Comparison of ENCODE assay signal across 8 cellular contexts in the genomic region with DNA sequence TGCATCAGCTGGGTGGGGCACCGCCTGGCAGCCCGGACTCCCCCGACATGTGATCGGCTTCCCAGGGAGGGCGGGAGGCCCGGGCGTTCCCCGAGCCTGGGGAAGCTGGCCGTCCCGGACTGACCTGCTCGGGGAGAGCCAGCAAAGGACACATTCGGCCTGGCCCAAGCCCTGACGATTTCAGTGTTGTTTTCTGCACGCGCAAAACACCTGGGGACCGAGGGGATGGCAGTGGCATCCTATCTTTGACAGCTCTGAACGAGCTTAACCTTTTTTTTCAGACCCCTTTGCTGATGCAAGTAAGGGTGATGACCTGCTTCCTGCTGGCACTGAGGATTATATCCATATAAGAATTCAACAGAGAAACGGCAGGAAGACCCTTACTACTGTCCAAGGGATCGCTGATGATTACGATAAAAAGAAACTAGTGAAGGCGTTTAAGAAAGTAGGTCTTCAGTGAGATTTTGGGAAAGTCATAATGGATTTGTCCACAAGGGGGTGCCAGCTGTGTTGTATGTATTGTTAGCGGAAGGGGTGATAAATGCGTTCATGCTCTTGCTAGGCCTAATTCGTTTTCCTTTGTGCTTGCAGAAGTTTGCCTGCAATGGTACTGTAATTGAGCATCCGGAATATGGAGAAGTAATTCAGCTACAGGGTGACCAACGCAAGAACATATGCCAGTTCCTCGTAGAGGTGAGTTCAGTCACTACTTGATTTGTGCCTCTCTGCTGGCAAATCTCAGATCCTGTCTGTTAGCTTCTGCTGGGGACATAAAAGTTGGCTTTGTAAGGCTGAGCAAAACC. TPM values are rescaled to one million over a fixed set of nuclear protein-coding genes. Genes with fewer than 3 reads are reported as not detected.
DNase-seq lines count a peak whose midpoint lies in the region; ATAC-seq lines count a peak whose summit lies in the region.

No MANE protein-coding gene starts in this region.

- H3K27me3 ChIP-seq in esophagus (ENCODE audit: control insufficient read depth in 1 of 2, insufficient read depth in 2 of 2, low read length in 2 of 2) (no peaks in the 10 kb centered on the region), neuron (ENCODE audit: insufficient read depth, low read length) (no peaks in the 10 kb centered on the region)

- no peaks in the 10 kb centered on the region for H3K9me3 Mint-ChIP-seq in activated CD8-positive, alpha-beta T cell treated with anti-CD3 and anti-CD28 coated beads, Interleukin-2, amount 10 ng/mL, durations not matched to agents 7 days and 5 days (ENCODE audit: insufficient read depth)

- no peak for ATAC-seq in activated CD8-positive, alpha-beta T cell treated with anti-CD3 and anti-CD28 coated beads, Interleukin-2, amount 10 ng/mL, durations not matched to agents 7 days and 5 days
- ATAC-seq in HG03159 (IDR thresholded peaks at IDR 0.05; ENCODE audit: unreplicated experiment) = no peak

- H3K4me3 ChIP-seq in esophagus (ENCODE audit: low read depth in 1 of 2, low read length in 2 of 2) (peak overlapping the region; percentile 75 to 85), neuron (ENCODE audit: low read length) (peak overlapping the region; percentile 78)

- H3K27me3 Mint-ChIP-seq in activated CD8-positive, alpha-beta T cell treated with anti-CD3 and anti-CD28 coated beads, Interleukin-2, amount 10 ng/mL, durations not matched to agents 7 days and 5 days (ENCODE audit: low read depth) = no peaks in the 10 kb centered on the region

- H3K9me3 ChIP-seq in esophagus (ENCODE audit: control insufficient read depth in 2 of 2, insufficient read depth in 1 of 2, low read depth in 1 of 2, low read length in 1 of 2) = no peaks in the 10 kb centered on the region
- H3K9me3 ChIP-seq in neuron (ENCODE audit: low read length) = no peaks in the 10 kb centered on the region

- H3K4me1 Mint-ChIP-seq in activated CD8-positive, alpha-beta T cell treated with anti-CD3 and anti-CD28 coated beads, Interleukin-2, amount 10 ng/mL, durations not matched to agents 7 days and 5 days (ENCODE audit: low read depth) = peaks cover 31% of the 10 kb centered on the region

- CTCF ChIA-PET in activated CD8-positive, alpha-beta T cell treated with anti-CD3 and anti-CD28 coated beads, Interleukin-2, amount 10 ng/mL, durations not matched to agents 7 days and 5 days (lab: Charles Lee) = interaction anchor here (0.6 to 13.3 kb wide), 12 partner anchors 8 to 240 kb away, joined by 3 to 266 read pairs (median 4); a partner anchor contains a TSS

- H2AFZ ChIP-seq in neuron (ENCODE audit: low read depth, low read length) = no peak overlapping the region

- peak overlapping the region; percentile 98 for H3K27ac Mint-ChIP-seq in activated CD8-positive, alpha-beta T cell treated with anti-CD3 and anti-CD28 coated beads, Interleukin-2, amount 10 ng/mL, durations not matched to agents 7 days and 5 days

- H3K36me3 ChIP-seq in esophagus (ENCODE audit: control insufficient read depth in 2 of 2, insufficient read depth in 2 of 2, low read length in 1 of 2) (peaks cover 9 to 33% of the 10 kb centered on the region in 2 donors), neuron (ENCODE audit: insufficient read depth, low read length) (peaks cover 44% of the 10 kb centered on the region)

- H3K36me3 Mint-ChIP-seq in activated CD8-positive, alpha-beta T cell treated with anti-CD3 and anti-CD28 coated beads, Interleukin-2, amount 10 ng/mL, durations not matched to agents 7 days and 5 days (ENCODE audit: low read depth) = peaks cover 58% of the 10 kb centered on the region

- DNase-seq in NCI-H524 (lab: John Stamatoyannopoulos, UW) (peak; percentile 21 to 69), NCI-H524 treated with DMSO at 0.1 percent for 48 hours (lab: John Stamatoyannopoulos, UW) (no peak), NCI-H2081 treated with DMSO at 0.1 percent for 48 hours (lab: John Stamatoyannopoulos, UW) (peak; percentile 21), NCI-H2029 (lab: John Stamatoyannopoulos, UW) (no peak)
- peak; percentile 83 for DNase-seq in activated CD8-positive, alpha-beta T cell treated with anti-CD3 and anti-CD28 coated beads, Interleukin-2, amount 10 ng/mL, durations not matched to agents 7 days and 5 days

- H3K27ac ChIP-seq in esophagus (ENCODE audit: low read depth in 2 of 2, low read length in 1 of 2) = peak overlapping the region; percentile 91 to 100

- 1% methylated on average over 27 of the region's 27 CpGs for WGBS in esophagus, 2 donors

- POLR2A ChIA-PET in activated CD8-positive, alpha-beta T cell treated with anti-CD3 and anti-CD28 coated beads, Interleukin-2, amount 10 ng/mL, durations not matched to agents 7 days and 5 days (lab: Charles Lee) = interaction anchor here (0.6 to 5.5 kb wide), 28 partner anchors 10 to 1636 kb away, joined by 3 to 303 read pairs (median 4); a partner anchor contains a TSS

- H3K4me3 Mint-ChIP-seq in activated CD8-positive, alpha-beta T cell treated with anti-CD3 and anti-CD28 coated beads, Interleukin-2, amount 10 ng/mL, durations not matched to agents 7 days and 5 days = peak overlapping the region; percentile 96

- H3K4me1 ChIP-seq in esophagus (ENCODE audit: control insufficient read depth in 2 of 2, insufficient read depth in 2 of 2, low read length in 1 of 2) (peaks cover 0 to 2% of the 10 kb centered on the region in 2 donors), neuron (ENCODE audit: insufficient read depth, low read length) (peaks cover 17% of the 10 kb centered on the region)

RNA-seq across cellular contexts. Expression of a gene that starts 1.0 kb away (rescaled TPM):
- total RNA-seq in activated CD8-positive, alpha-beta T cell treated with anti-CD3 and anti-CD28 coated beads, Interleukin-2, amount 10 ng/mL, durations not matched to agents 7 days and 5 days = 100 to 1,000 TPM; 661 to 670 TPM
- 100 to 1,000 TPM; 342 to 553 TPM for polyA plus RNA-seq in esophagus

RNA-seq across cellular contexts. Expression of a gene that starts 22.4 kb away (rescaled TPM):
- not detected for total RNA-seq in activated CD8-positive, alpha-beta T cell treated with anti-CD3 and anti-CD28 coated beads, Interleukin-2, amount 10 ng/mL, durations not matched to agents 7 days and 5 days
- not detected for polyA plus RNA-seq in esophagus

RNA-seq across cellular contexts. Expression of a gene that starts 44.7 kb away (rescaled TPM):
- total RNA-seq in activated CD8-positive, alpha-beta T cell treated with anti-CD3 and anti-CD28 coated beads, Interleukin-2, amount 10 ng/mL, durations not matched to agents 7 days and 5 days = under 1 TPM; 0.08 to 0.11 TPM
- polyA plus RNA-seq in esophagus = 1 to 10 TPM in 1 of 2 donors, under 1 TPM in 1; 0.35 to 1.4 TPM

Comparison
In these comparisons a context has a peak if more than half of its experiments do, and no peak if none do; other contexts are left out.
1. DNase-seq: peak in NCI-H524 (2 of 2), NCI-H2081 treated with DMSO at 0.1 percent for 48 hours (single experiment) and activated CD8-positive, alpha-beta T cell treated with anti-CD3 and anti-CD28 coated beads, Interleukin-2, amount 10 ng/mL, durations not matched to agents 7 days and 5 days (single experiment); none in NCI-H524 treated with DMSO at 0.1 percent for 48 hours (single experiment) and NCI-H2029 (single experiment).